ENCODE assay signal across 8 cellular contexts in genomic region chr2:168346725-168347477, GRCh38.
DNase-seq lines count a peak whose midpoint lies in the region; ATAC-seq and TF ChIP-seq lines count a peak whose summit lies in the region.

No MANE protein-coding gene starts in this region.

- peak; percentile 87 for TF ChIP-seq CTCF in DND-41 (IDR thresholded peaks at IDR 0.05; ENCODE audit: borderline replicate concordance, extremely low read depth, low read length, poor library complexity, severe bottlenecking)
- TF ChIP-seq CTCF in LNCAP (IDR thresholded peaks at IDR 0.05): peak; percentile 75
- peak; percentile 70 to 91 (median 83) for TF ChIP-seq CTCF in heart right ventricle (IDR thresholded peaks at IDR 0.05)
- peak; percentile 84 for TF ChIP-seq CTCF in progenitor cell of endocrine pancreas (IDR thresholded peaks at IDR 0.05; ENCODE audit: unreplicated experiment)

- ATAC-seq in DND-41 (ENCODE audit: insufficient read depth, low read depth) (peak; percentile 89), GM21786 (IDR thresholded peaks at IDR 0.05; ENCODE audit: unreplicated experiment) (peak; percentile 80), SK-N-SH treated with all-trans-retinoic acid at 6 μM for 48 hours (peak; percentile 91), heart right ventricle (peak; percentile 80 to 95 (median 86))
- ATAC-seq in activated naive CD8-positive, alpha-beta T cell treated with anti-CD3 and anti-CD28 coated beads, Interleukin-2, amount 10 ng/mL, durations not matched to agents 7 days and 5 days (ENCODE audit: low read depth): peak; percentile 89

- peak overlapping the region; percentile 67 for H3K4me2 ChIP-seq in DND-41 (ENCODE audit: insufficient read depth, low read length)

- peaks cover 2% of the 10 kb centered on the region for H3K4me1 Mint-ChIP-seq in activated naive CD8-positive, alpha-beta T cell treated with anti-CD3 and anti-CD28 coated beads, Interleukin-2, amount 10 ng/mL, durations not matched to agents 7 days and 5 days
- H3K4me1 Mint-ChIP-seq in progenitor cell of endocrine pancreas (ENCODE audit: low read depth): peaks cover 21% of the 10 kb centered on the region

- peak overlapping the region; percentile 83 for H3K4me3 Mint-ChIP-seq in activated naive CD8-positive, alpha-beta T cell treated with anti-CD3 and anti-CD28 coated beads, Interleukin-2, amount 10 ng/mL, durations not matched to agents 7 days and 5 days
- peak overlapping the region; percentile 81 for H3K4me3 Mint-ChIP-seq in progenitor cell of endocrine pancreas (ENCODE audit: low read depth)

- no peaks in the 10 kb centered on the region for H3K9me3 Mint-ChIP-seq in activated naive CD8-positive, alpha-beta T cell treated with anti-CD3 and anti-CD28 coated beads, Interleukin-2, amount 10 ng/mL, durations not matched to agents 7 days and 5 days
- H3K9me3 Mint-ChIP-seq in progenitor cell of endocrine pancreas (ENCODE audit: low read depth): peaks cover 3% of the 10 kb centered on the region

- no peaks in the 10 kb centered on the region for H3K79me2 ChIP-seq in DND-41 (ENCODE audit: insufficient read depth, low read length)

- H3K4me1 ChIP-seq in DND-41 (ENCODE audit: insufficient read depth, low read length) (peaks cover 8% of the 10 kb centered on the region), heart right ventricle (peaks cover 0 to 9% (median 0%) of the 10 kb centered on the region in 9 donors)

- no peaks in the 10 kb centered on the region for H3K36me3 ChIP-seq in DND-41 (ENCODE audit: insufficient read depth, low read length)
- H3K36me3 ChIP-seq in heart right ventricle: no peaks in the 10 kb centered on the region

- no peaks in the 10 kb centered on the region for H3K36me3 Mint-ChIP-seq in activated naive CD8-positive, alpha-beta T cell treated with anti-CD3 and anti-CD28 coated beads, Interleukin-2, amount 10 ng/mL, durations not matched to agents 7 days and 5 days
- peaks cover 1% of the 10 kb centered on the region for H3K36me3 Mint-ChIP-seq in progenitor cell of endocrine pancreas (ENCODE audit: insufficient read depth)

- peaks cover 10% of the 10 kb centered on the region for H3K27me3 Mint-ChIP-seq in activated naive CD8-positive, alpha-beta T cell treated with anti-CD3 and anti-CD28 coated beads, Interleukin-2, amount 10 ng/mL, durations not matched to agents 7 days and 5 days
- H3K27me3 Mint-ChIP-seq in progenitor cell of endocrine pancreas: no peaks in the 10 kb centered on the region

- peak overlapping the region in 1 of 2 experiments; percentile 55; a peak in 3 of 4 replicates for H3K4me3 ChIP-seq in DND-41 (ENCODE audit: low read depth in 1 of 2, low read length in 2 of 2)
- peak overlapping the region in 9 of 10 donors; percentile 31 to 60 (median 51) for H3K4me3 ChIP-seq in heart right ventricle

- peak overlapping the region; percentile 72 for H2AFZ ChIP-seq in DND-41 (ENCODE audit: low read depth, low read length)

- DNase-seq in DND-41: peak; percentile 72
- peak; percentile 57 for DNase-seq in activated naive CD8-positive, alpha-beta T cell treated with anti-CD3 and anti-CD28 coated beads, Interleukin-2, amount 10 ng/mL, durations not matched to agents 7 days and 5 days
- peak; percentile 23 to 69 for DNase-seq in heart right ventricle
- peak; percentile 58 for DNase-seq in progenitor cell of endocrine pancreas (ENCODE audit: low spot score, unreplicated experiment)
- peak; percentile 80 for DNase-seq in ureter (ENCODE audit: low spot score)

- no peak overlapping the region for H3K27ac ChIP-seq in DND-41 (ENCODE audit: low read length)
- peak overlapping the region in 6 of 10 donors; percentile 19 to 61 (median 40) for H3K27ac ChIP-seq in heart right ventricle

- H3K27me3 ChIP-seq in DND-41 (ENCODE audit: insufficient read depth, low read length, poor library complexity) (no peaks in the 10 kb centered on the region), heart right ventricle (no peaks in the 10 kb centered on the region)

- 17% methylated on average over 13 of the region's 13 CpGs for WGBS in heart right ventricle, 2 donors

- H4K20me1 ChIP-seq in DND-41 (ENCODE audit: insufficient read depth, low read length): no peaks in the 10 kb centered on the region

- H3K27ac Mint-ChIP-seq in activated naive CD8-positive, alpha-beta T cell treated with anti-CD3 and anti-CD28 coated beads, Interleukin-2, amount 10 ng/mL, durations not matched to agents 7 days and 5 days: peak overlapping the region; percentile 28
- peak overlapping the region; percentile 98 for H3K27ac Mint-ChIP-seq in progenitor cell of endocrine pancreas

- H3K9me3 ChIP-seq in DND-41 (ENCODE audit: insufficient read depth, low read length, severe bottlenecking) (no peaks in the 10 kb centered on the region), heart right ventricle (no peaks in the 10 kb centered on the region)

- intact Hi-C loops in heart right ventricle (cut with DNase I): loop anchor here (1.0 to 10.0 kb wide), 13 partner anchors 212 to 575 kb away; no protein-coding TSS in a partner anchor

- peak overlapping the region; percentile 41 for H3K9ac ChIP-seq in DND-41 (ENCODE audit: low read depth, low read length)

- POLR2A ChIA-PET in activated naive CD8-positive, alpha-beta T cell treated with anti-CD3 and anti-CD28 coated beads, Interleukin-2, amount 10 ng/mL, durations not matched to agents 7 days and 5 days (lab: Charles Lee): no interaction called here

TF ChIP-seq in SK-N-SH treated with all-trans-retinoic acid at 6 μM for 48 hours, 23 proteins besides CTCF, POLR2A, EP300 and RAD21:
- TF ChIP-seq OSR1 (CRISPR knock-in tag; IDR thresholded peaks at IDR 0.05) (no peak), ZNF8 (CRISPR knock-in tag; IDR thresholded peaks at IDR 0.05) (no peak), ZC3H10 (CRISPR knock-in tag; IDR thresholded peaks at IDR 0.05) (no peak), ESRRG (CRISPR knock-in tag; IDR thresholded peaks at IDR 0.05) (no peak), ISL1 (CRISPR knock-in tag; IDR thresholded peaks at IDR 0.05) (no peak), CSDC2 (CRISPR knock-in tag; IDR thresholded peaks at IDR 0.05) (no peak), POU6F1 (CRISPR knock-in tag; IDR thresholded peaks at IDR 0.05; ENCODE audit: borderline replicate concordance, low read depth) (no peak), TOX (CRISPR knock-in tag; IDR thresholded peaks at IDR 0.05; ENCODE audit: borderline replicate concordance) (no peak), TSHZ2 (CRISPR knock-in tag; IDR thresholded peaks at IDR 0.05) (no peak)
